ENCODE assay signal across 8 cellular contexts in genomic region chr6:6825986-6826901, GRCh38.
A peak's percentile ranks its signal among the peaks of the same experiment; 100 is the strongest.
DNase-seq lines count a peak whose midpoint lies in the region; ATAC-seq and TF ChIP-seq lines count a peak whose summit lies in the region.

No MANE protein-coding gene starts in this region.

- no peak overlapping the region for H3K4me3 ChIP-seq in BLaER1 treated with 17β-estradiol and CSF1 and Interleukin-3, amounts not matched to agents 10 nM and 100 nM
- H3K4me3 ChIP-seq in PC-3 (ENCODE audit: low read length) (no peak overlapping the region), gastroesophageal sphincter (no peak overlapping the region)

- no peaks in the 10 kb centered on the region for H3K27me3 ChIP-seq in BLaER1 treated with 17β-estradiol and CSF1 and Interleukin-3, amounts not matched to agents 10 nM and 100 nM
- H3K27me3 ChIP-seq in PC-3 (ENCODE audit: low read length) (no peaks in the 10 kb centered on the region), gastroesophageal sphincter (peaks cover 23% of the 10 kb centered on the region)

- no peaks in the 10 kb centered on the region for H3K36me3 ChIP-seq in BLaER1 treated with 17β-estradiol and CSF1 and Interleukin-3, amounts not matched to agents 10 nM and 100 nM
- no peaks in the 10 kb centered on the region for H3K36me3 ChIP-seq in PC-3 (ENCODE audit: low read depth, low read length)
- H3K36me3 ChIP-seq in gastroesophageal sphincter, result no peaks in the 10 kb centered on the region

- peak overlapping the region; percentile 60 to 91 (median 79) for H3K4me2 ChIP-seq in BLaER1 treated with 17β-estradiol and CSF1 and Interleukin-3, amounts not matched to agents 10 nM and 100 nM
- H3K4me2 ChIP-seq in PC-3 (ENCODE audit: low read length), result peak overlapping the region; percentile 34; the same call in 1 of the 2 replicates

- CTCF ChIA-PET in PC-3 (lab: Charles Lee), result no interaction called here

- H3K9me3 ChIP-seq in BLaER1 treated with 17β-estradiol and CSF1 and Interleukin-3, amounts not matched to agents 10 nM and 100 nM (replicated peaks in 1 of 11), result no peaks in the 10 kb centered on the region
- H3K9me3 ChIP-seq in PC-3 (ENCODE audit: low read length) (no peaks in the 10 kb centered on the region), gastroesophageal sphincter (no peaks in the 10 kb centered on the region)

- ATAC-seq in GM19025 (IDR thresholded peaks at IDR 0.05; ENCODE audit: low read depth, unreplicated experiment) (peak; percentile 90), HG03196 (IDR thresholded peaks at IDR 0.05; ENCODE audit: unreplicated experiment) (peak; percentile 88), PC-3 (peak; percentile 49), gastroesophageal sphincter (peak; percentile 52)
- ATAC-seq in stimulated activated effector memory CD8-positive, alpha-beta T cell treated with anti-CD3 and anti-CD28 coated beads, Interleukin-12 subunit alpha, Interleukin-12 subunit beta, amount 100 ng/mL, for 72 hours, result peak; percentile 87

- TF ChIP-seq EP300 in gastroesophageal sphincter (IDR thresholded peaks at IDR 0.05), result no peak

- peaks cover 2% of the 10 kb centered on the region for H3F3A ChIP-seq in PC-3 (ENCODE audit: low read length, unreplicated experiment)

- TF ChIP-seq POLR2A in gastroesophageal sphincter (IDR thresholded peaks at IDR 0.05), result no peak

- peaks cover 55 to 73% (median 62%) of the 10 kb centered on the region in 10 experiments for H3K4me1 ChIP-seq in BLaER1 treated with 17β-estradiol and CSF1 and Interleukin-3, amounts not matched to agents 10 nM and 100 nM
- H3K4me1 ChIP-seq in PC-3 (ENCODE audit: insufficient read depth, low read length), result peaks cover 38% of the 10 kb centered on the region
- no peaks in the 10 kb centered on the region for H3K4me1 ChIP-seq in gastroesophageal sphincter

- H3K9me3 Mint-ChIP-seq in stimulated activated effector memory CD8-positive, alpha-beta T cell treated with anti-CD3 and anti-CD28 coated beads, Interleukin-12 subunit alpha, Interleukin-12 subunit beta, amount 100 ng/mL, for 72 hours, result no peaks in the 10 kb centered on the region

- no TSS peak for BruUV-seq in PC-3 (replicated peaks; lab: Mats Ljungman, UMichigan)

- H3K4me1 Mint-ChIP-seq in stimulated activated effector memory CD8-positive, alpha-beta T cell treated with anti-CD3 and anti-CD28 coated beads, Interleukin-12 subunit alpha, Interleukin-12 subunit beta, amount 100 ng/mL, for 72 hours, result peaks cover 27% of the 10 kb centered on the region

- WGBS in gastroesophageal sphincter (ENCODE audit: low coverage in 1 of 2), 2 donors, result 42 to 78% methylated on average over 5 to 11 of the region's 19 CpGs

- no peaks in the 10 kb centered on the region for H4K20me1 ChIP-seq in BLaER1 treated with 17β-estradiol and CSF1 and Interleukin-3, amounts not matched to agents 10 nM and 100 nM
- H4K20me1 ChIP-seq in PC-3 (ENCODE audit: low read length), result no peaks in the 10 kb centered on the region

- intact Hi-C loops in PC-3 (cut with micrococcal nuclease), result no loop called here

- H3K9ac ChIP-seq in BLaER1 treated with 17β-estradiol and CSF1 and Interleukin-3, amounts not matched to agents 10 nM and 100 nM, result peak overlapping the region in 4 of 11 experiments; percentile 3 to 17 (median 7); a peak in 2 of 22 replicates
- peak overlapping the region; percentile 78 for H3K9ac ChIP-seq in PC-3 (ENCODE audit: low read length)

- DNase-seq in PC-3 (peak; percentile 62), occipital lobe (lab: John Stamatoyannopoulos, UW) (no peak)
- peak in 1 of 2 donors; percentile 56 for DNase-seq in stimulated activated effector memory CD8-positive, alpha-beta T cell treated with anti-CD3 and anti-CD28 coated beads, Interleukin-12 subunit alpha, Interleukin-12 subunit beta, amount 100 ng/mL, for 72 hours (ENCODE audit: low spot score in 2 of 2)
- no peak for DNase-seq in activated CD8-positive, alpha-beta memory T cell treated with anti-CD3 and anti-CD28 coated beads, Interleukin-2, amount 50 U/mL, for 48 hours

- no peak for TF ChIP-seq CTCF in PC-3 (conservative IDR thresholded peaks at IDR 0.05; ENCODE audit: low read depth, low read length)
- no peak for TF ChIP-seq CTCF in gastroesophageal sphincter (IDR thresholded peaks at IDR 0.05)

- H3K36me3 Mint-ChIP-seq in stimulated activated effector memory CD8-positive, alpha-beta T cell treated with anti-CD3 and anti-CD28 coated beads, Interleukin-12 subunit alpha, Interleukin-12 subunit beta, amount 100 ng/mL, for 72 hours, result no peaks in the 10 kb centered on the region

- H2AFZ ChIP-seq in PC-3 (ENCODE audit: low read length), result 0 out of 2 replicates have a peak overlapping the region, but pooled peaks have one; percentile 23

- H3K27ac Mint-ChIP-seq in stimulated activated effector memory CD8-positive, alpha-beta T cell treated with anti-CD3 and anti-CD28 coated beads, Interleukin-12 subunit alpha, Interleukin-12 subunit beta, amount 100 ng/mL, for 72 hours, result no peak overlapping the region

- no peaks in the 10 kb centered on the region for H3K9me2 ChIP-seq in PC-3 (replicated peaks; ENCODE audit: low read length)

- H3K79me2 ChIP-seq in PC-3 (ENCODE audit: low read length), result no peaks in the 10 kb centered on the region

- POLR2A ChIA-PET in PC-3 (lab: Charles Lee; ENCODE audit: unreplicated experiment), result interaction anchor here (0.5 kb wide), 1 partner anchor 31 kb away, joined by 3 read pairs; no protein-coding TSS in a partner anchor

- no peak overlapping the region for H3K4me3 Mint-ChIP-seq in stimulated activated effector memory CD8-positive, alpha-beta T cell treated with anti-CD3 and anti-CD28 coated beads, Interleukin-12 subunit alpha, Interleukin-12 subunit beta, amount 100 ng/mL, for 72 hours

- peak overlapping the region in 8 of 11 experiments; percentile 15 to 59 (median 45); a peak in 11 of 22 replicates for H3K27ac ChIP-seq in BLaER1 treated with 17β-estradiol and CSF1 and Interleukin-3, amounts not matched to agents 10 nM and 100 nM
- H3K27ac ChIP-seq in PC-3 (ENCODE audit: low read length), result peak overlapping the region; percentile 94
- H3K27ac ChIP-seq in gastroesophageal sphincter, result no peak overlapping the region

Comparison
In these comparisons a context has a peak if more than half of its experiments do, and no peak if none do; other contexts are left out.
1. H3K27ac ChIP-seq: peak in BLaER1 treated with 17β-estradiol and CSF1 and Interleukin-3, amounts not matched to agents 10 nM and 100 nM (8 of 11) and PC-3 (single experiment); none in gastroesophageal sphincter (0 of 4).
2. Peak in every context shown above with its lines, with median percentiles within 50 percentile points of each other: ATAC-seq.